Comparison of ENCODE assay signal across 13 cellular contexts in the genomic region with DNA sequence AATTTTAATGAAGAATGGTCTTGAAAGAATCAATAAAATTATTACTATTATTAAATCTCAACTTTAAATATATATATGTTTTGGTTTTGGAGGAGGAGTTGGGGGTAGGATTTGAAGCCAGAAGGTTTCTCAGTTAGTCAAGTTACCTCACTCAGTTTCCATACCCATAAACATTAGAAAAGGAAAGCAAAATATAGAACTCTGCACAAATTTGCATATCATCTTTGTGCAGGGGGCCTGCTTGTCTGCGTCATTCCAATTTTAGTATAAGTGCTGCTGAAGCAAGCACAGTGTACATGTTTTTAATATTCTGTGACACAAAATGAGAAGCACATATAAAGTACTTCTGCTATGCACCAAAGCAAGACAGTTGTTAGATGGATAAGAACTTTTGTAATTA. TPM values are rescaled to one million over a fixed set of nuclear protein-coding genes. Genes with fewer than 3 reads are reported as not detected.
A peak's percentile ranks its signal among the peaks of the same experiment; 100 is the strongest.
DNase-seq lines count a peak whose midpoint lies in the region; ATAC-seq and TF ChIP-seq lines count a peak whose summit lies in the region.
"Had no signal": no experiment of that assay in that cellular context is flagged by ENCODE, and none has a peak within 500 bp of the region (broad histone marks: within the 10 kb centered on the region; RNA-seq: fewer than 3 reads in every experiment).

No MANE protein-coding gene starts in this region.

- peaks cover under 1 to 4% (median 2%) of the 10 kb centered on the region in 3 donors for H3K4me1 Mint-ChIP-seq in T-cell
- peaks cover 22% of the 10 kb centered on the region for H3K4me1 Mint-ChIP-seq in activated T-cell treated with anti-CD3 and anti-CD28 coated beads, Interleukin-2, amount 50 U/mL, for 24 hours (ENCODE audit: low read depth)

- no peak for TF ChIP-seq CTCF in GM20000 (IDR thresholded peaks at IDR 0.05; ENCODE audit: extremely low read depth, missing control alignments)

- H3K36me3 Mint-ChIP-seq in T-cell: peaks cover 6% of the 10 kb centered on the region
- H3K36me3 Mint-ChIP-seq in activated T-cell treated with anti-CD3 and anti-CD28 coated beads, Interleukin-2, amount 50 U/mL, for 24 hours (ENCODE audit: low read depth): no peaks in the 10 kb centered on the region
- H3K36me3 Mint-ChIP-seq: activated naive CD4-positive, alpha-beta T cell treated with anti-CD3 and anti-CD28 coated beads, Interleukin-2, amount 50 U/mL, for 24 hours had no signal

- H3K27ac Mint-ChIP-seq in T-cell: no peak overlapping the region
- no peak overlapping the region for H3K27ac Mint-ChIP-seq in activated T-cell treated with anti-CD3 and anti-CD28 coated beads, Interleukin-2, amount 50 U/mL, for 24 hours
- H3K27ac Mint-ChIP-seq: activated naive CD4-positive, alpha-beta T cell treated with anti-CD3 and anti-CD28 coated beads, Interleukin-2, amount 50 U/mL, for 24 hours had no signal

- POLR2A ChIA-PET in T-cell (lab: Charles Lee): no interaction called here

- CTCF ChIA-PET in T-cell (lab: Charles Lee): no interaction called here

- H3K9me3 Mint-ChIP-seq in T-cell: no peaks in the 10 kb centered on the region
- H3K9me3 Mint-ChIP-seq in activated T-cell treated with anti-CD3 and anti-CD28 coated beads, Interleukin-2, amount 50 U/mL, for 24 hours: no peaks in the 10 kb centered on the region
- H3K9me3 Mint-ChIP-seq: activated naive CD4-positive, alpha-beta T cell treated with anti-CD3 and anti-CD28 coated beads, Interleukin-2, amount 50 U/mL, for 24 hours had no signal

- no peak overlapping the region for H3K4me3 Mint-ChIP-seq in T-cell
- no peak overlapping the region for H3K4me3 Mint-ChIP-seq in activated T-cell treated with anti-CD3 and anti-CD28 coated beads, Interleukin-2, amount 50 U/mL, for 24 hours
- H3K4me3 Mint-ChIP-seq: activated naive CD4-positive, alpha-beta T cell treated with anti-CD3 and anti-CD28 coated beads, Interleukin-2, amount 50 U/mL, for 24 hours had no signal

- peaks cover 0 to 5% of the 10 kb centered on the region in 2 donors for H3K27me3 Mint-ChIP-seq in T-cell
- no peaks in the 10 kb centered on the region for H3K27me3 Mint-ChIP-seq in activated T-cell treated with anti-CD3 and anti-CD28 coated beads, Interleukin-2, amount 50 U/mL, for 24 hours

- DNase-seq in GM20000 (ENCODE audit: low spot score): peak; percentile 46
- no peak for DNase-seq in NCI-H1436 (lab: John Stamatoyannopoulos, UW)
- DNase-seq in T-cell: no peak
- no peak for DNase-seq in mesenteric fat pad (ENCODE audit: low spot score)
- DNase-seq in activated T-cell treated with anti-CD3 and anti-CD28 coated beads, Interleukin-2, amount 50 U/mL, for 24 hours: no peak
- DNase-seq: activated CD4-positive, alpha-beta T cell treated with anti-CD3 and anti-CD28 coated beads, Interleukin-2, amount 50 U/mL, for 4 hours; NCI-H774; stimulated activated CD4-positive, alpha-beta T cell treated with anti-CD3 and anti-CD28 coated beads, Interleukin-15, amount 100 ng/mL, for 24 hours; SW 1271 had no signal

- ATAC-seq in GM18511 (IDR thresholded peaks at IDR 0.05; ENCODE audit: unreplicated experiment) (peak; percentile 90), HG02938 (IDR thresholded peaks at IDR 0.05; ENCODE audit: unreplicated experiment) (peak; percentile 92), HG03558 (IDR thresholded peaks at IDR 0.05; ENCODE audit: extremely low read depth, unreplicated experiment) (peak; percentile 91), T-cell (replicated peaks in 1 of 4) (no peak)

RNA-seq across cellular contexts. Expression of a gene that starts 47.5 kb away (rescaled TPM):
- total RNA-seq in T-cell (not detected), mesenteric fat pad (1.1 TPM)

Comparison
In these comparisons a context has a peak if more than half of its experiments do, and no peak if none do; other contexts are left out.
1. ATAC-seq: peak in GM18511 (single experiment), HG02938 (single experiment) and HG03558 (single experiment); none in T-cell (0 of 4).